12 cellular contexts compared by ENCODE assay signal in the genomic region with DNA sequence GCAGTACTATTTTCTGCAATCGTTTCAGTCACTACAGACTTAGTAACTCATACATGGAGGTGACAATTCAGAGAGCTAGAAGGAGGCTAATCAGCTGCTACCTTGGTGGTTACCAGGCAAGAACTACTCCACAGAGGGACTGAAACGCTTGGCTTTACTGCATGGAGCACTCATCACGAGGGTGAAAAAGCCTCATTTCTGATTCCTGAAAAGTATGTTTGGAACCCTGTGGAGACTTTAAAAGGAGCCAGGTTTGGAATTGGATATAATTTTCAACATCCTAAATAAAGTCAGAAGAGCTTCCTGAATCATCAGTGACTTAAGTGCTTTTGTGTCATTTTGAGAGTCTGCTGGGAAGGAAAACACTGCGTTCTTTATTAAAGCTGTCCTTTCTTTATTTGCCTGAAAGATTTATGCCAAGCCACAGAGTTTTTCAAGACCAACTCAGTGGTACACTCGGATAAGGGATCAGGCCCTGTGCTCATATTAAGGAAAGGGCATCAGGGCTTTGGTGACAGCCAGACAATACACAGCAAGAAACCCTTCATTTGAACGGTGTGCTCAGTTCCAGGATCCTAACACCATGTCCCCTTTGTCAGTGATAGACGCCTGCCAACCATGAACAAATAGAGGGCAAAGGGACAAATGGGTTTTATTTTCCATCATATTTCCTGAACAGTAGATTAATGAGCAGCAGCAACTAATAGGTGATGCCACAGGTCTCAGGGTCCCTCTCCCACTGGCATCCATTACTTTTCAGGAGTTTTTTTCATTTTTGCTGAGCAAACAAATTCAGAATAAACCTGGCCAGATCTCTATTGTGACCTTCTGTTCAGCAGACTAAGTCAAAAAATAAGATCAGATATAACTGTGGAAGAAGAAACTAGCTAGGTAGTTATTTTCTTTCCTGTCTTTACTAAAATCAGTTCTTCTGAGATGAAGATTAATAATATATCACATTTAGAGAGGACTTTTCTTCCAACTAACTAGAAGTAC.
DNase-seq lines count a peak whose midpoint lies in the region; ATAC-seq and TF ChIP-seq lines count a peak whose summit lies in the region.
"Had no signal": no experiment of that assay in that cellular context is flagged by ENCODE, and none has a peak within 500 bp of the region (broad histone marks: within the 10 kb centered on the region; RNA-seq: fewer than 3 reads in every experiment).

No MANE protein-coding gene starts in this region.

- ATAC-seq in GM19328 (IDR thresholded peaks at IDR 0.05; ENCODE audit: unreplicated experiment): no peak

- no peak overlapping the region for H3K9ac ChIP-seq in BLaER1

- in situ Hi-C loops in GM13976 (cut with MboI; ENCODE audit: low sequenced_read_pairs, unreplicated experiment): no loop called here

- H4K20me1 ChIP-seq in BLaER1: peaks cover 50% of the 10 kb centered on the region; the same call in 1 of the 2 replicates

- H3K27ac ChIP-seq in BLaER1: peak overlapping the region; percentile 22; the same call in 1 of the 2 replicates
- H3K27ac ChIP-seq in coronary artery: peak overlapping the region; percentile 32 to 56
- H3K27ac ChIP-seq: WERI-Rb-1 had no signal

- peak; percentile 47 for DNase-seq in NCI-H2107 treated with DMSO at 0.1 percent for 48 hours (lab: John Stamatoyannopoulos, UW; ENCODE audit: unreplicated experiment)
- no peak for DNase-seq in coronary artery (ENCODE audit: low spot score)
- peak; percentile 24 for DNase-seq in middle frontal gyrus (ENCODE audit: extremely low spot score, low spot score)
- no peak for DNase-seq in KG1 (lab: John Stamatoyannopoulos, UW)
- no peak for DNase-seq in GM13976 (ENCODE audit: low spot score)
- no peak for DNase-seq in stimulated activated CD4-positive, alpha-beta T cell treated with anti-CD3 and anti-CD28 coated beads, Interleukin-4, amount 100 ng/mL, for 4 hours
- DNase-seq: dermis blood vessel endothelial cell, NCI-H1436 treated with DMSO at 0.1 percent for 48 hours, WERI-Rb-1 had no signal

- no peaks in the 10 kb centered on the region for H3K27me3 ChIP-seq in BLaER1

- H3K4me3 ChIP-seq in BLaER1 (no peak overlapping the region), coronary artery (peak overlapping the region; percentile 2)
- H3K4me3 ChIP-seq: smooth muscle cell had no signal

- H3K4me2 ChIP-seq in BLaER1: no peak overlapping the region
- H3K4me2 ChIP-seq: smooth muscle cell had no signal

- peaks cover 74% of the 10 kb centered on the region for H3K36me3 ChIP-seq in BLaER1

- H3K4me1 ChIP-seq in BLaER1: peaks cover 42% of the 10 kb centered on the region

- H3K9me3 ChIP-seq in BLaER1: no peaks in the 10 kb centered on the region

- TF ChIP-seq CTCF in coronary artery (IDR thresholded peaks at IDR 0.05) (no peak), GM13976 (IDR thresholded peaks at IDR 0.05; ENCODE audit: borderline replicate concordance, control extremely low read depth, extremely low read depth, insufficient read depth, missing control alignments) (no peak)

Comparison
In these comparisons a context has a peak if more than half of its experiments do, and no peak if none do; other contexts are left out.
1. DNase-seq: peak in NCI-H2107 treated with DMSO at 0.1 percent for 48 hours (single experiment) and middle frontal gyrus (single experiment); none in coronary artery (single experiment), KG1 (single experiment), GM13976 (single experiment) and stimulated activated CD4-positive, alpha-beta T cell treated with anti-CD3 and anti-CD28 coated beads, Interleukin-4, amount 100 ng/mL, for 4 hours (0 of 2).